ENCODE assay signal across 20 cellular contexts in the genomic region with DNA sequence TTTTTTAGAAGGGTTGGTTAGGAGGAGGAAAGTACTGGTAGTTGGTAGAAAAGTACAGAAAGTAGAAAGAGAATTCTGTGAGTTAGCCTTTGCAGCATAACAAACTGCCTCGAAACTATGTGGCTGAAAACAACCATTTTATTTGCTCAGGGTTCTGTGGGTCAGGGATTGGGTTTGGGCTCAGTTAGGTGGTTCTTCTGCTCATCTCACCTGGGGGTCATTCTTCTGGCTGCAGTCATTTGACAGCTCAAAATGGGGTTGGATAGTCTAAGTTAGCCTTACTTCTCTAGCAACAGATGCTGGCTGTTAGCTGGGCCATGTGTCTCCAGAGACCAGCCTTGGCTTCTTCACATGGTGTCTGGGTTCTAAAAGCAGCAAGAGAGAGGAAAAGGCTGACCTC.
DNase-seq lines count a peak whose midpoint lies in the region; ATAC-seq and TF ChIP-seq lines count a peak whose summit lies in the region.
"Had no signal": no experiment of that assay in that cellular context is flagged by ENCODE, and none has a peak within 500 bp of the region (broad histone marks: within the 10 kb centered on the region; RNA-seq: fewer than 3 reads in every experiment).

No MANE protein-coding gene starts in this region.

- no peaks in the 10 kb centered on the region for H4K20me1 ChIP-seq in hepatocyte (ENCODE audit: insufficient read depth, poor library complexity, severe bottlenecking)

- peaks cover 5% of the 10 kb centered on the region for H3K9me3 Mint-ChIP-seq in activated CD4-positive, alpha-beta memory T cell treated with anti-CD3 and anti-CD28 coated beads for 36 hours

- no peak overlapping the region for H3K27ac Mint-ChIP-seq in activated CD4-positive, alpha-beta memory T cell treated with anti-CD3 and anti-CD28 coated beads for 36 hours
- H3K27ac Mint-ChIP-seq: memory B cell had no signal

- peaks cover 2% of the 10 kb centered on the region for H3K27me3 Mint-ChIP-seq in activated CD4-positive, alpha-beta memory T cell treated with anti-CD3 and anti-CD28 coated beads for 36 hours

- no peak overlapping the region for H3K4me3 Mint-ChIP-seq in activated CD4-positive, alpha-beta memory T cell treated with anti-CD3 and anti-CD28 coated beads for 36 hours
- H3K4me3 Mint-ChIP-seq: memory B cell, neural crest cell had no signal

- H3K4me2 ChIP-seq in hepatocyte (no peak overlapping the region), skeletal muscle satellite cell (ENCODE audit: low read length) (no peak overlapping the region)

- no peak overlapping the region for H3K4me3 ChIP-seq in AG04450 (ENCODE audit: low read depth, low read length)
- H3K4me3 ChIP-seq in WERI-Rb-1 (ENCODE audit: low read depth, low read length), result no peak overlapping the region
- no peak overlapping the region for H3K4me3 ChIP-seq in hepatocyte
- no peak overlapping the region for H3K4me3 ChIP-seq in skeletal muscle satellite cell (ENCODE audit: low read length)
- H3K4me3 ChIP-seq: cardiac muscle cell, prostate gland, SJSA1 had no signal

- CTCF ChIA-PET in AG04450 (lab: Charles Lee), result interaction anchor here (0.7 to 2.5 kb wide), 3 partner anchors 11 to 297 kb away, joined by 3 to 8 read pairs (median 5); no protein-coding TSS in a partner anchor
- CTCF ChIA-PET in activated CD4-positive, alpha-beta memory T cell treated with anti-CD3 and anti-CD28 coated beads for 36 hours (lab: Charles Lee), result interaction anchor here (0.6 to 1.1 kb wide), 3 partner anchors 45 to 338 kb away, joined by 4 to 5 read pairs (median 4); no protein-coding TSS in a partner anchor

- H3K9me3 ChIP-seq in AG04450 (ENCODE audit: control insufficient read depth, insufficient read depth, low read length) (peaks cover 4% of the 10 kb centered on the region; the same call in 1 of the 2 replicates), WERI-Rb-1 (ENCODE audit: severe bottlenecking) (peaks cover 8% of the 10 kb centered on the region), hepatocyte (ENCODE audit: low read depth) (no peaks in the 10 kb centered on the region), skeletal muscle satellite cell (replicated peaks; ENCODE audit: low read length) (no peaks in the 10 kb centered on the region)
- H3K9me3 ChIP-seq: prostate gland, SJSA1 had no signal

- H2AFZ ChIP-seq in hepatocyte, result no peak overlapping the region

- H3K4me1 ChIP-seq in hepatocyte (ENCODE audit: insufficient read depth) (peaks cover 24% of the 10 kb centered on the region), skeletal muscle satellite cell (ENCODE audit: control insufficient read depth, insufficient read depth, low read length) (peaks cover 25% of the 10 kb centered on the region)
- H3K4me1 ChIP-seq: prostate gland had no signal

- POLR2A ChIA-PET in AG04450 (lab: Yijun Ruan, JAX), result no interaction called here
- POLR2A ChIA-PET in activated CD4-positive, alpha-beta memory T cell treated with anti-CD3 and anti-CD28 coated beads for 36 hours (lab: Charles Lee), result no interaction called here

- no peaks in the 10 kb centered on the region for H3K9me2 ChIP-seq in hepatocyte (replicated peaks; ENCODE audit: insufficient read depth)

- H3K4me1 Mint-ChIP-seq in activated CD4-positive, alpha-beta memory T cell treated with anti-CD3 and anti-CD28 coated beads for 36 hours (ENCODE audit: low read depth), result peaks cover 30% of the 10 kb centered on the region

- H3K27ac ChIP-seq in AG04450 (ENCODE audit: low read depth, low read length) (peak overlapping the region; percentile 83), WERI-Rb-1 (peak overlapping the region; percentile 87), hepatocyte (peak overlapping the region; percentile 79)
- H3K27ac ChIP-seq: cardiac muscle cell, HL-60, prostate gland, SJSA1 had no signal

- peaks cover 2% of the 10 kb centered on the region for H3K36me3 Mint-ChIP-seq in activated CD4-positive, alpha-beta memory T cell treated with anti-CD3 and anti-CD28 coated beads for 36 hours
- H3K36me3 Mint-ChIP-seq: memory B cell had no signal

- 100% methylated on average over 1 of the region's 1 CpG for WGBS in hepatocyte (ENCODE audit: low lambda C conversion rate, missing lambda C conversion rate)

- no peak for ATAC-seq in HG02852 (IDR thresholded peaks at IDR 0.05; ENCODE audit: unreplicated experiment)

- H3K27me3 ChIP-seq in AG04450 (ENCODE audit: control insufficient read depth, insufficient read depth, low read length) (no peaks in the 10 kb centered on the region), WERI-Rb-1 (ENCODE audit: insufficient read depth, low read depth, severe bottlenecking) (no peaks in the 10 kb centered on the region), hepatocyte (no peaks in the 10 kb centered on the region), skeletal muscle satellite cell (ENCODE audit: control insufficient read depth, insufficient read depth, low read length) (no peaks in the 10 kb centered on the region)
- H3K27me3 ChIP-seq: SJSA1 had no signal

- intact Hi-C loops in activated CD4-positive, alpha-beta memory T cell treated with anti-CD3 and anti-CD28 coated beads for 36 hours (cut with micrococcal nuclease), result loop anchor here (5.0 kb wide), 1 partner anchor 144 kb away; no protein-coding TSS in a partner anchor

- H3K36me3 ChIP-seq in WERI-Rb-1, result no peaks in the 10 kb centered on the region
- H3K36me3 ChIP-seq in hepatocyte (replicated peaks; ENCODE audit: insufficient read depth, low read depth), result no peaks in the 10 kb centered on the region
- H3K36me3 ChIP-seq in skeletal muscle satellite cell (ENCODE audit: insufficient read depth, low read length), result no peaks in the 10 kb centered on the region
- H3K36me3 ChIP-seq: cardiac muscle cell, prostate gland, SJSA1 had no signal

- peak overlapping the region; percentile 64 for H3K9ac ChIP-seq in skeletal muscle satellite cell (ENCODE audit: low read depth, low read length)

- DNase-seq in AG04450 (ENCODE audit: low read depth, low spot score) (no peak), WERI-Rb-1 (no peak), hepatocyte (ENCODE audit: low spot score) (no peak), superior temporal gyrus (ENCODE audit: extremely low spot score) (no peak), NCI-H1048 (lab: John Stamatoyannopoulos, UW) (no peak)
- no peak for DNase-seq in activated CD4-positive, alpha-beta memory T cell treated with anti-CD3 and anti-CD28 coated beads for 36 hours
- DNase-seq: activated CD4-positive, alpha-beta T cell treated with anti-CD3 and anti-CD28 coated beads for 48 hours; DMS 273 treated with DMSO at 0.1 percent for 48 hours; foreskin melanocyte; NCI-H1417 treated with DMSO at 0.1 percent for 48 hours; NCI-H2171 treated with DMSO at 0.1 percent for 48 hours; stimulated activated CD4-positive, alpha-beta T cell treated with anti-CD3 and anti-CD28 coated beads, Interleukin-12 subunit alpha, Interleukin-12 subunit beta, amount 100 ng/mL, for 4 hours had no signal

- H3K79me2 ChIP-seq in hepatocyte, result no peaks in the 10 kb centered on the region

- no peak for TF ChIP-seq CTCF in AG04450 (IDR thresholded peaks at IDR 0.05; ENCODE audit: low read depth, low read length)
- TF ChIP-seq CTCF in WERI-Rb-1 (IDR thresholded peaks at IDR 0.05; ENCODE audit: low read depth, low read length), result no peak
- TF ChIP-seq CTCF in hepatocyte (IDR thresholded peaks at IDR 0.05; ENCODE audit: poor library complexity), result no peak
